21 cellular contexts compared by ENCODE assay signal in the genomic region with DNA sequence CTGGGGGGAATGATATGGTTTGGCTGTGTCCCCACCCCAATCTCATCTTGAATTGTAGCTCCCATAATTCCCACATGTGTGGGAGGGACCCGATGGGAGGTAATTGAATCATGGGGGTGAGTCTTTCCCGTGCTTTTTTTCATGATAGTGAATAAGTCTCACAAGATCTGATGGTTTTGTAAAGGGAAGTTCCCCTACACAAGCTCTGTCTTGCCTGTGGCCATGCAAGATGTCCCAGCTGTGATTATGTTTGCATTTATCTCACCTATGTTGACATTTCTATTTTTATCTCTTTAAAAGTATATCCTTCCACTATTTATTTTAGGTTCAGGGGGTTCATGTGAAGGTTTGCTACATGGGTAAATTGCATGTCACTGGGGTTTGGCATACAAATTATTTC.
DNase-seq lines count a peak whose midpoint lies in the region; ATAC-seq, FAIRE-seq and TF ChIP-seq lines count a peak whose summit lies in the region.
"Had no signal": no experiment of that assay in that cellular context is flagged by ENCODE, and none has a peak within 500 bp of the region (broad histone marks: within the 10 kb centered on the region; RNA-seq: fewer than 3 reads in every experiment).

No MANE protein-coding gene starts in this region.

- no peak for FAIRE-seq in bronchial epithelial cell (lab: Jason Lieb, UNC)
- FAIRE-seq: A204.1, G401.6, GM12891, GM19239 had no signal

- DNase-seq in bronchial epithelial cell (ENCODE audit: low read depth) (peak; percentile 91), epithelial cell of esophagus (ENCODE audit: low read depth) (peak; percentile 73), foreskin keratinocyte (peak; percentile 46 to 62), NCI-H1092 (lab: John Stamatoyannopoulos, UW) (no peak), DMS114 treated with DMSO at 0.1 percent for 48 hours (lab: John Stamatoyannopoulos, UW; ENCODE audit: unreplicated experiment) (no peak)
- DNase-seq: 8988T; ACHN; BE2C; C1 segment of cervical spinal cord; CD4-positive, alpha-beta memory T cell; CD4-positive, CD25-positive, alpha-beta regulatory T cell; CD8-positive, alpha-beta memory T cell; COR-L47; DMS 273 treated with DMSO at 0.1 percent for 48 hours; DMS79 treated with DMSO at 0.1 percent for 48 hours; GF-D8 had no signal

- H3K4me1 ChIP-seq in foreskin keratinocyte = peaks cover 4% of the 10 kb centered on the region
- H3K4me1 ChIP-seq: BE2C, BLaER1 had no signal

- peak; percentile 23 for ATAC-seq in foreskin keratinocyte

- no peaks in the 10 kb centered on the region for H3K36me3 ChIP-seq in bronchial epithelial cell (ENCODE audit: control insufficient read depth, insufficient read depth, low read length)
- H3K36me3 ChIP-seq: BE2C, BLaER1 had no signal

- H3K4me3 ChIP-seq in bronchial epithelial cell (ENCODE audit: low read depth, low read length) = no peak overlapping the region
- no peak overlapping the region for H3K4me3 ChIP-seq in epithelial cell of esophagus (ENCODE audit: low read length)
- H3K4me3 ChIP-seq: BLaER1 had no signal

- H3K27me3 ChIP-seq in bronchial epithelial cell (ENCODE audit: control insufficient read depth, insufficient read depth, low read length) (no peaks in the 10 kb centered on the region), foreskin keratinocyte (no peaks in the 10 kb centered on the region)
- H3K27me3 ChIP-seq: BE2C, BLaER1 had no signal

- TF ChIP-seq CTCF in bronchial epithelial cell (IDR thresholded peaks at IDR 0.05; ENCODE audit: insufficient read depth, low read length, severe bottlenecking) (no peak), epithelial cell of esophagus (IDR thresholded peaks at IDR 0.05; ENCODE audit: insufficient read depth, low read depth, low read length, missing control alignments) (no peak), foreskin keratinocyte (conservative IDR thresholded peaks at IDR 0.05) (no peak)

- H3K27ac ChIP-seq in foreskin keratinocyte = no peak overlapping the region
- H3K27ac ChIP-seq: BLaER1 had no signal

Comparison
In these comparisons a context has a peak if more than half of its experiments do, and no peak if none do; other contexts are left out.
1. DNase-seq: peak in bronchial epithelial cell (single experiment), epithelial cell of esophagus (single experiment) and foreskin keratinocyte (2 of 2); none in NCI-H1092 (single experiment) and DMS114 treated with DMSO at 0.1 percent for 48 hours (single experiment).